10 cellular contexts compared by ENCODE assay signal in the genomic region with DNA sequence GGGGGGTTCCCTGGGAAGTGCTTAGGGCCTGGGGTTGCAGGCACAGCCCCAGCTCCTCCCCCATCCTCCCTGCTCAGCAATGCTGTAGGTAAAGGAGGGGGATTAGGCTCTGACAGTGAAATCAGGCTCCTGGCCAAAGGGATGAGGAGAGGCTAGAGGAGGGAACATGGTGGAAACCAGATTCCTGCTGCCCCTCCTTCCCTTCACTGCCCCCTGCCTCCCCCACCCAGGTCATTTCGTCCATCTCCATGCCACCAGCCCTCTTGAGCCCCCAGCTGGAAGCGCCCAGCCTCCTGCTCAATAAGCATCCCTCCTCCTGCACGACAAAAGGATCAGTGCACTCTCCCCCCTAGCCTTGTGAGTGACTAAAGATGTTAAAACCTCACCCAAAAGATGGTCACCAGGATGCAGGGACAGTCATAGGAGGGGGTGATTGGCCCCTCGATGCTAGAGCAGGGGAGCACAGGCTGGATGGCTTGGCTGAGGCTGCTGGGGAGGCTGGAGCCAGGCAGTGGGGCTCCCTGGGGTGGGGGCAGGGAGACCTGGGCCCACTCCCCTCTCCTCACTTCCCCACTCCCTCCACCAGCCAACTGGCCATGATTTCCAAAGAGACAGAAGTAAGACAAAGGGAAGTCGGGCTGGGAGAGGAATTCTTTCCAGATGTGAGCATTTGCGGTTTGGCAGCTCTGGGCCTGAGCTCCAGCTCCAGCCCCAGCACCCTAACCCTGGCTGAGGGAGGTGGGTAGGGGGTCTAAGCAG. TPM values are rescaled to one million over a fixed set of nuclear protein-coding genes. Genes with fewer than 3 reads are reported as not detected.
DNase-seq lines count a peak whose midpoint lies in the region; ATAC-seq and TF ChIP-seq lines count a peak whose summit lies in the region.
"Had no signal": no experiment of that assay in that cellular context is flagged by ENCODE, and none has a peak within 500 bp of the region (broad histone marks: within the 10 kb centered on the region; RNA-seq: fewer than 3 reads in every experiment).

No MANE protein-coding gene starts in this region.

- no peaks in the 10 kb centered on the region for H3K9me3 Mint-ChIP-seq in natural killer cell
- H3K9me3 Mint-ChIP-seq in natural killer cell treated with Interleukin-12 subunit alpha and Interleukin-12 subunit beta and Interleukin-15 and Interleukin-18, amount 100 ng/mL, for 72 hours: no peaks in the 10 kb centered on the region
- H3K9me3 Mint-ChIP-seq: activated CD4-positive, alpha-beta memory T cell treated with anti-CD3 and anti-CD28 coated beads, Interleukin-2, amount 10 ng/mL, durations not matched to agents 7 days and 5 days had no signal

- H3K27ac Mint-ChIP-seq in natural killer cell: peak overlapping the region in 1 of 2 donors; percentile 4
- no peak overlapping the region for H3K27ac Mint-ChIP-seq in natural killer cell treated with Interleukin-12 subunit alpha and Interleukin-12 subunit beta and Interleukin-15 and Interleukin-18, amount 100 ng/mL, for 72 hours
- H3K27ac Mint-ChIP-seq: activated CD4-positive, alpha-beta memory T cell treated with anti-CD3 and anti-CD28 coated beads, Interleukin-2, amount 10 ng/mL, durations not matched to agents 7 days and 5 days had no signal

- no peaks in the 10 kb centered on the region for H3K36me3 ChIP-seq in right atrium auricular region
- no peaks in the 10 kb centered on the region for H3K36me3 ChIP-seq in thyroid gland
- H3K36me3 ChIP-seq: BLaER1 treated with 17β-estradiol and CSF1 and Interleukin-3, amounts not matched to agents 10 nM and 100 nM had no signal

- H3K9me3 ChIP-seq in right atrium auricular region (no peaks in the 10 kb centered on the region), thyroid gland (no peaks in the 10 kb centered on the region)
- H3K9me3 ChIP-seq: BLaER1 treated with 17β-estradiol and CSF1 and Interleukin-3, amounts not matched to agents 10 nM and 100 nM had no signal

- H3K27me3 ChIP-seq in right atrium auricular region (peaks cover 0 to 5% of the 10 kb centered on the region in 2 donors), thyroid gland (no peaks in the 10 kb centered on the region)

- H3K4me1 Mint-ChIP-seq in natural killer cell: peaks cover 18 to 33% of the 10 kb centered on the region in 2 donors
- peaks cover 0 to 22% of the 10 kb centered on the region in 2 donors for H3K4me1 Mint-ChIP-seq in natural killer cell treated with Interleukin-12 subunit alpha and Interleukin-12 subunit beta and Interleukin-15 and Interleukin-18, amount 100 ng/mL, for 72 hours (ENCODE audit: low read depth in 2 of 2)

- H3K36me3 Mint-ChIP-seq in natural killer cell: no peaks in the 10 kb centered on the region
- H3K36me3 Mint-ChIP-seq in natural killer cell treated with Interleukin-12 subunit alpha and Interleukin-12 subunit beta and Interleukin-15 and Interleukin-18, amount 100 ng/mL, for 72 hours: no peaks in the 10 kb centered on the region

- H3K4me1 ChIP-seq in right atrium auricular region (peaks cover 0 to 46% of the 10 kb centered on the region in 2 donors), thyroid gland (peaks cover 40 to 52% of the 10 kb centered on the region in 2 donors)

- DNase-seq in natural killer cell (no peak), right atrium auricular region (ENCODE audit: low spot score) (no peak), thyroid gland (no peak)
- DNase-seq in natural killer cell treated with Interleukin-12 subunit alpha and Interleukin-12 subunit beta and Interleukin-15 and Interleukin-18, amount 100 ng/mL, for 72 hours (ENCODE audit: low spot score): no peak
- DNase-seq: activated CD4-positive, alpha-beta memory T cell treated with anti-CD3 and anti-CD28 coated beads, Interleukin-2, amount 10 ng/mL, durations not matched to agents 7 days and 5 days; stimulated activated CD4-positive, alpha-beta T cell treated with anti-CD3 and anti-CD28 coated beads, Interleukin-2, amount 100 ng/mL, for 24 hours had no signal

- WGBS in thyroid gland, 2 donors: 62 to 80% methylated on average over 6 of the region's 6 CpGs

- no peak for TF ChIP-seq POLR2A in thyroid gland (IDR thresholded peaks at IDR 0.05)

- intact Hi-C loops in natural killer cell (cut with micrococcal nuclease): loop anchor here (2.0 kb wide), 1 partner anchor 15 kb away; no protein-coding TSS in a partner anchor
- intact Hi-C loops in thyroid gland (cut with DNase I): no loop called here

- H3K4me3 Mint-ChIP-seq in natural killer cell: peak overlapping the region; percentile 59
- H3K4me3 Mint-ChIP-seq in natural killer cell treated with Interleukin-12 subunit alpha and Interleukin-12 subunit beta and Interleukin-15 and Interleukin-18, amount 100 ng/mL, for 72 hours: no peak overlapping the region
- H3K4me3 Mint-ChIP-seq: activated CD4-positive, alpha-beta memory T cell treated with anti-CD3 and anti-CD28 coated beads, Interleukin-2, amount 10 ng/mL, durations not matched to agents 7 days and 5 days had no signal

- peaks cover 16 to 23% of the 10 kb centered on the region in 2 donors for H3K27me3 Mint-ChIP-seq in natural killer cell (ENCODE audit: low read depth in 2 of 2)
- H3K27me3 Mint-ChIP-seq in natural killer cell treated with Interleukin-12 subunit alpha and Interleukin-12 subunit beta and Interleukin-15 and Interleukin-18, amount 100 ng/mL, for 72 hours: peaks cover 10 to 19% of the 10 kb centered on the region in 2 donors

- ATAC-seq in natural killer cell: no peak
- ATAC-seq in natural killer cell treated with Interleukin-12 subunit alpha and Interleukin-12 subunit beta and Interleukin-15 and Interleukin-18, amount 100 ng/mL, for 72 hours: no peak
- no peak for ATAC-seq in GM21529 (IDR thresholded peaks at IDR 0.05; ENCODE audit: unreplicated experiment)
- ATAC-seq in HG03108 (IDR thresholded peaks at IDR 0.05; ENCODE audit: unreplicated experiment): no peak

- H3K27ac ChIP-seq in right atrium auricular region: peak overlapping the region; percentile 76 to 78
- no peak overlapping the region for H3K27ac ChIP-seq in thyroid gland

- no peak overlapping the region for H3K4me3 ChIP-seq in right atrium auricular region
- H3K4me3 ChIP-seq in thyroid gland (replicated peaks in 1 of 3): no peak overlapping the region

- TF ChIP-seq CTCF in natural killer cell (IDR thresholded peaks at IDR 0.05) (no peak), right atrium auricular region (IDR thresholded peaks at IDR 0.05) (no peak), thyroid gland (IDR thresholded peaks at IDR 0.05) (no peak)

RNA-seq across cellular contexts. Expression of a gene that starts 2.3 kb away (rescaled TPM):
- total RNA-seq in natural killer cell (1 to 10 TPM; 3.0 to 3.8 (median 3.0) TPM), right atrium auricular region (1 to 10 TPM in 1 of 2 donors, under 1 TPM in 1; 0.67 to 2.5 TPM), thyroid gland (10 to 100 TPM in 1 of 4 donors, 1 to 10 TPM in 2, not detected in 1; 3.0 to 15.3 (median 4.5) TPM)
- total RNA-seq in natural killer cell treated with Interleukin-12 subunit alpha and Interleukin-12 subunit beta and Interleukin-15 and Interleukin-18, amount 100 ng/mL, for 72 hours: 1 to 10 TPM; 2.4 to 4.6 TPM

RNA-seq across cellular contexts. Expression of a gene that starts 20.6 kb away (rescaled TPM):
- total RNA-seq in natural killer cell (10 to 100 TPM; 23.5 to 25.3 (median 23.8) TPM), right atrium auricular region (10 to 100 TPM in 1 of 2 donors, 1 to 10 TPM in 1; 7.4 to 15.6 TPM), thyroid gland (10 to 100 TPM; 15.5 to 33.4 (median 25.3) TPM)
- 10 to 100 TPM; 33.0 to 37.4 TPM for total RNA-seq in natural killer cell treated with Interleukin-12 subunit alpha and Interleukin-12 subunit beta and Interleukin-15 and Interleukin-18, amount 100 ng/mL, for 72 hours

RNA-seq across cellular contexts. Expression of a gene that starts 20.9 kb away (rescaled TPM):
- total RNA-seq in natural killer cell (10 to 100 TPM; 60.3 to 71.9 (median 68.7) TPM), right atrium auricular region (10 to 100 TPM; 13.6 to 18.0 TPM), thyroid gland (10 to 100 TPM; 13.6 to 34.9 (median 18.2) TPM)
- 10 to 100 TPM; 67.5 to 97.5 TPM for total RNA-seq in natural killer cell treated with Interleukin-12 subunit alpha and Interleukin-12 subunit beta and Interleukin-15 and Interleukin-18, amount 100 ng/mL, for 72 hours

RNA-seq across cellular contexts. Expression of a gene that starts 30.5 kb away (rescaled TPM):
- total RNA-seq in natural killer cell (not detected), right atrium auricular region (100 to 1,000 TPM; 134 to 173 TPM), thyroid gland (10 to 100 TPM in 2 of 4 donors, 1 to 10 TPM in 2; 4.3 to 10.4 (median 9.0) TPM)
- total RNA-seq in natural killer cell treated with Interleukin-12 subunit alpha and Interleukin-12 subunit beta and Interleukin-15 and Interleukin-18, amount 100 ng/mL, for 72 hours: not detected
- total RNA-seq: activated CD4-positive, alpha-beta memory T cell treated with anti-CD3 and anti-CD28 coated beads, Interleukin-2, amount 10 ng/mL, durations not matched to agents 7 days and 5 days; MCF 10A had no signal

RNA-seq across cellular contexts. Expression of a gene that starts 33.2 kb away (rescaled TPM):
- 10 to 100 TPM; 15.9 to 19.7 (median 18.7) TPM for total RNA-seq in natural killer cell
- total RNA-seq in natural killer cell treated with Interleukin-12 subunit alpha and Interleukin-12 subunit beta and Interleukin-15 and Interleukin-18, amount 100 ng/mL, for 72 hours: 10 to 100 TPM; 52.9 to 71.2 TPM
- 10 to 100 TPM; 45.8 to 50.5 TPM for total RNA-seq in right atrium auricular region
- 10 to 100 TPM; 22.9 to 55.6 (median 35.9) TPM for total RNA-seq in thyroid gland

Comparison
In these comparisons a context has a peak if more than half of its experiments do, and no peak if none do; other contexts are left out.
1. H3K27ac ChIP-seq: peak in right atrium auricular region (2 of 2); none in thyroid gland (0 of 3).